Comparison of ENCODE assay signal across 22 cellular contexts in the genomic region with DNA sequence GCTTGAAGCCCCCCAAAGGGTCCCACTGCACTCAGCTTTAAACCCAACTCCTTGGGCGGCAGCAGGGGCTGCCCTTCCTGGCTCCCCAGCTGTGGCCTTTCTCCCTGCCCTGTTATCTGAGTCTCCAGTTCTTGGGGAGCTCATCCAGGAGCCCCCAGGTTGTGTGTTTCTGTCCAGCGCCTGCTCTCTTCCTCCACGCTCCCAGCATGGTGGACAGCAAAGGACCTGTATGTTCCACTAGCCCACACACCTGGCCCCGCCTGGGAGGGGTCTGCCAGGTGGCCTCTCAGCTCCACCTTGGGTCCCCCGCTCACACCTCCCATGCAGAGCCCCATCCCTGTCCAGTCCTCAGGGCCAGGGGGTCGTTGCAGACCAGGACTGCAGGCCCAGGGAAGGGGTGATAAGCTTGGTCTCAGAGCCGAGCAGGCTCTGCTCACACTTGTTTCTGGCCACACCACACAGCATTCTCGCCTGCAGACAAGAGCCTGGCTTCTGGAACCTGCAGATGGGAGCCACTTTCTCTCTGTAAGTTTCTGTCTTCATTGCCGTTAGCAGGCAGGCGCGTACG.
DNase-seq lines count a peak whose midpoint lies in the region; ATAC-seq and TF ChIP-seq lines count a peak whose summit lies in the region.
"Had no signal": no experiment of that assay in that cellular context is flagged by ENCODE, and none has a peak within 500 bp of the region (broad histone marks: within the 10 kb centered on the region; RNA-seq: fewer than 3 reads in every experiment).

No MANE protein-coding gene starts in this region.

- peaks cover 24% of the 10 kb centered on the region for H3K4me1 Mint-ChIP-seq in WTC11
- peaks cover 29% of the 10 kb centered on the region for H3K4me1 Mint-ChIP-seq in osteocyte (ENCODE audit: unreplicated experiment)
- H3K4me1 Mint-ChIP-seq: activated CD4-positive, alpha-beta T cell treated with anti-CD3 and anti-CD28 coated beads, Interleukin-2, amount 10 ng/mL, durations not matched to agents 24 days and 14 days had no signal

- no peaks in the 10 kb centered on the region for H3K27me3 Mint-ChIP-seq in WTC11 (ENCODE audit: low read depth)
- H3K27me3 Mint-ChIP-seq in osteocyte (ENCODE audit: unreplicated experiment) = no peaks in the 10 kb centered on the region
- H3K27me3 Mint-ChIP-seq: activated CD4-positive, alpha-beta T cell treated with anti-CD3 and anti-CD28 coated beads, Interleukin-2, amount 10 ng/mL, durations not matched to agents 24 days and 14 days; activated naive CD8-positive, alpha-beta T cell had no signal

- H4K20me1 ChIP-seq in BLaER1 treated with 17β-estradiol and CSF1 and Interleukin-3, amounts not matched to agents 10 nM and 100 nM = peaks cover 0 to 36% (median 7%) of the 10 kb centered on the region in 11 experiments; a peak in 13 of 22 replicates
- no peaks in the 10 kb centered on the region for H4K20me1 ChIP-seq in hepatocyte (ENCODE audit: insufficient read depth, poor library complexity, severe bottlenecking)

- H3K27ac Mint-ChIP-seq in WTC11 (peak overlapping the region; percentile 80), osteocyte (ENCODE audit: unreplicated experiment) (peak overlapping the region; percentile 18)
- H3K27ac Mint-ChIP-seq: activated CD4-positive, alpha-beta T cell treated with anti-CD3 and anti-CD28 coated beads, Interleukin-2, amount 10 ng/mL, durations not matched to agents 24 days and 14 days; activated naive CD8-positive, alpha-beta T cell; CD4-positive, CD25-positive, alpha-beta regulatory T cell had no signal

- peak overlapping the region; percentile 18 to 81 (median 65); a peak in 19 of 22 replicates for H3K9ac ChIP-seq in BLaER1 treated with 17β-estradiol and CSF1 and Interleukin-3, amounts not matched to agents 10 nM and 100 nM

- H3K27me3 ChIP-seq in BLaER1 treated with 17β-estradiol and CSF1 and Interleukin-3, amounts not matched to agents 10 nM and 100 nM = no peaks in the 10 kb centered on the region
- no peaks in the 10 kb centered on the region for H3K27me3 ChIP-seq in hepatocyte
- H3K27me3 ChIP-seq: SJSA1 had no signal

- H3K4me2 ChIP-seq in BLaER1 treated with 17β-estradiol and CSF1 and Interleukin-3, amounts not matched to agents 10 nM and 100 nM = peak overlapping the region; percentile 85 to 98 (median 91)
- H3K4me2 ChIP-seq in hepatocyte = no peak overlapping the region

- no peaks in the 10 kb centered on the region for H3K9me2 ChIP-seq in hepatocyte (replicated peaks; ENCODE audit: insufficient read depth)

- POLR2A ChIA-PET in WTC11 (lab: Charles Lee) = no interaction called here

- no peak overlapping the region for H2AFZ ChIP-seq in hepatocyte

- no peak for DNase-seq in WTC11 (ENCODE audit: low spot score)
- DNase-seq in cardiac septum (ENCODE audit: low spot score) = peak; percentile 72
- no peak for DNase-seq in osteocyte (ENCODE audit: extremely low spot score, unreplicated experiment)
- no peak for DNase-seq in hypothalamus (lab: John Stamatoyannopoulos, UW)
- DNase-seq in NCI-H2171 (lab: John Stamatoyannopoulos, UW) = no peak
- DNase-seq in hepatocyte (ENCODE audit: low spot score) = no peak
- DNase-seq: ACHN; activated CD4-positive, alpha-beta T cell treated with anti-CD3 and anti-CD28 coated beads, Interleukin-2, amount 10 ng/mL, durations not matched to agents 24 days and 14 days; CD4-positive, CD25-positive, alpha-beta regulatory T cell; effector CD8-positive, alpha-beta T cell; EL; foreskin fibroblast; Kasumi-1; MV-4-11; T-helper 2 cell had no signal

- H3K4me3 ChIP-seq in BLaER1 treated with 17β-estradiol and CSF1 and Interleukin-3, amounts not matched to agents 10 nM and 100 nM = peak overlapping the region in 4 of 10 experiments; percentile 3 to 51 (median 31); a peak in 4 of 20 replicates
- no peak overlapping the region for H3K4me3 ChIP-seq in hepatocyte
- H3K4me3 ChIP-seq: prostate gland, SJSA1 had no signal

- no peak for ATAC-seq in WTC11
- no peak for ATAC-seq in HG02763 (IDR thresholded peaks at IDR 0.05; ENCODE audit: unreplicated experiment)
- ATAC-seq: Panc1 had no signal

- no peaks in the 10 kb centered on the region for H3K9me3 Mint-ChIP-seq in WTC11
- no peaks in the 10 kb centered on the region for H3K9me3 Mint-ChIP-seq in osteocyte (ENCODE audit: unreplicated experiment)
- H3K9me3 Mint-ChIP-seq: activated CD4-positive, alpha-beta T cell treated with anti-CD3 and anti-CD28 coated beads, Interleukin-2, amount 10 ng/mL, durations not matched to agents 24 days and 14 days; CD4-positive, CD25-positive, alpha-beta regulatory T cell; neural crest cell had no signal

- CTCF ChIA-PET in WTC11 (lab: Charles Lee) = no interaction called here

- H3K36me3 Mint-ChIP-seq in WTC11 (peaks cover 5% of the 10 kb centered on the region; the same call in 1 of the 2 replicates), osteocyte (ENCODE audit: unreplicated experiment) (peaks cover 25% of the 10 kb centered on the region)
- H3K36me3 Mint-ChIP-seq: CD4-positive, CD25-positive, alpha-beta regulatory T cell had no signal

- H3K4me3 Mint-ChIP-seq in WTC11 = no peak overlapping the region
- H3K4me3 Mint-ChIP-seq in osteocyte (ENCODE audit: unreplicated experiment) = no peak overlapping the region
- H3K4me3 Mint-ChIP-seq: activated CD4-positive, alpha-beta T cell treated with anti-CD3 and anti-CD28 coated beads, Interleukin-2, amount 10 ng/mL, durations not matched to agents 24 days and 14 days; activated naive CD8-positive, alpha-beta T cell; CD4-positive, CD25-positive, alpha-beta regulatory T cell; neural crest cell had no signal

- H3K9me3 ChIP-seq in BLaER1 treated with 17β-estradiol and CSF1 and Interleukin-3, amounts not matched to agents 10 nM and 100 nM (replicated peaks in 1 of 11) = no peaks in the 10 kb centered on the region
- no peaks in the 10 kb centered on the region for H3K9me3 ChIP-seq in hepatocyte (ENCODE audit: low read depth)
- H3K9me3 ChIP-seq: prostate gland, SJSA1 had no signal

- peak overlapping the region in 9 of 11 experiments; percentile 32 to 88 (median 75); a peak in 19 of 22 replicates for H3K27ac ChIP-seq in BLaER1 treated with 17β-estradiol and CSF1 and Interleukin-3, amounts not matched to agents 10 nM and 100 nM
- H3K27ac ChIP-seq in hepatocyte = no peak overlapping the region
- H3K27ac ChIP-seq: prostate gland, SJSA1 had no signal

- intact Hi-C loops in cardiac septum (cut with DNase I) = loop anchor here (5.0 to 10.0 kb wide), 2 partner anchors 55 to 267 kb away; no protein-coding TSS in a partner anchor

- H3K79me2 ChIP-seq in hepatocyte = no peaks in the 10 kb centered on the region

- WGBS in hepatocyte (ENCODE audit: low lambda C conversion rate, missing lambda C conversion rate) = 82% methylated on average over 11 of the region's 12 CpGs

- TF ChIP-seq CTCF in WTC11 (IDR thresholded peaks at IDR 0.05) = no peak
- no peak for TF ChIP-seq CTCF in osteocyte (IDR thresholded peaks at IDR 0.05)
- no peak for TF ChIP-seq CTCF in hepatocyte (IDR thresholded peaks at IDR 0.05; ENCODE audit: poor library complexity)

- peaks cover 13 to 46% (median 30%) of the 10 kb centered on the region in 11 experiments; a peak in 21 of 22 replicates for H3K36me3 ChIP-seq in BLaER1 treated with 17β-estradiol and CSF1 and Interleukin-3, amounts not matched to agents 10 nM and 100 nM
- H3K36me3 ChIP-seq in hepatocyte (replicated peaks; ENCODE audit: insufficient read depth, low read depth) = no peaks in the 10 kb centered on the region

- peaks cover 85 to 100% (median 100%) of the 10 kb centered on the region in 10 experiments for H3K4me1 ChIP-seq in BLaER1 treated with 17β-estradiol and CSF1 and Interleukin-3, amounts not matched to agents 10 nM and 100 nM
- no peaks in the 10 kb centered on the region for H3K4me1 ChIP-seq in hepatocyte (ENCODE audit: insufficient read depth)
- H3K4me1 ChIP-seq: prostate gland, SJSA1 had no signal

TF ChIP-seq in WTC11, 78 proteins besides CTCF, POLR2A, EP300 and RAD21 (continues in another document):
- TF ChIP-seq, protein P1, sequence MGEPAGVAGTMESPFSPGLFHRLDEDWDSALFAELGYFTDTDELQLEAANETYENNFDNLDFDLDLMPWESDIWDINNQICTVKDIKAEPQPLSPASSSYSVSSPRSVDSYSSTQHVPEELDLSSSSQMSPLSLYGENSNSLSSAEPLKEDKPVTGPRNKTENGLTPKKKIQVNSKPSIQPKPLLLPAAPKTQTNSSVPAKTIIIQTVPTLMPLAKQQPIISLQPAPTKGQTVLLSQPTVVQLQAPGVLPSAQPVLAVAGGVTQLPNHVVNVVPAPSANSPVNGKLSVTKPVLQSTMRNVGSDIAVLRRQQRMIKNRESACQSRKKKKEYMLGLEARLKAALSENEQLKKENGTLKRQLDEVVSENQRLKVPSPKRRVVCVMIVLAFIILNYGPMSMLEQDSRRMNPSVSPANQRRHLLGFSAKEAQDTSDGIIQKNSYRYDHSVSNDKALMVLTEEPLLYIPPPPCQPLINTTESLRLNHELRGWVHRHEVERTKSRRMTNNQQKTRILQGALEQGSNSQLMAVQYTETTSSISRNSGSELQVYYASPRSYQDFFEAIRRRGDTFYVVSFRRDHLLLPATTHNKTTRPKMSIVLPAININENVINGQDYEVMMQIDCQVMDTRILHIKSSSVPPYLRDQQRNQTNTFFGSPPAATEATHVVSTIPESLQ (CRISPR knock-in tag; IDR thresholded peaks at IDR 0.05) = no peak
- TF ChIP-seq NR2C2 (CRISPR knock-in tag; IDR thresholded peaks at IDR 0.05) (no peak), MYBL2 (CRISPR knock-in tag; IDR thresholded peaks at IDR 0.05) (no peak), ZNF423 (CRISPR knock-in tag; IDR thresholded peaks at IDR 0.05) (no peak), ZNF232 (CRISPR knock-in tag; IDR thresholded peaks at IDR 0.05) (no peak)
- TF ChIP-seq, protein P2, sequence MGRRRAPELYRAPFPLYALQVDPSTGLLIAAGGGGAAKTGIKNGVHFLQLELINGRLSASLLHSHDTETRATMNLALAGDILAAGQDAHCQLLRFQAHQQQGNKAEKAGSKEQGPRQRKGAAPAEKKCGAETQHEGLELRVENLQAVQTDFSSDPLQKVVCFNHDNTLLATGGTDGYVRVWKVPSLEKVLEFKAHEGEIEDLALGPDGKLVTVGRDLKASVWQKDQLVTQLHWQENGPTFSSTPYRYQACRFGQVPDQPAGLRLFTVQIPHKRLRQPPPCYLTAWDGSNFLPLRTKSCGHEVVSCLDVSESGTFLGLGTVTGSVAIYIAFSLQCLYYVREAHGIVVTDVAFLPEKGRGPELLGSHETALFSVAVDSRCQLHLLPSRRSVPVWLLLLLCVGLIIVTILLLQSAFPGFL (CRISPR knock-in tag; IDR thresholded peaks at IDR 0.05; ENCODE audit: borderline replicate concordance) = no peak
- TF ChIP-seq, protein P3, sequence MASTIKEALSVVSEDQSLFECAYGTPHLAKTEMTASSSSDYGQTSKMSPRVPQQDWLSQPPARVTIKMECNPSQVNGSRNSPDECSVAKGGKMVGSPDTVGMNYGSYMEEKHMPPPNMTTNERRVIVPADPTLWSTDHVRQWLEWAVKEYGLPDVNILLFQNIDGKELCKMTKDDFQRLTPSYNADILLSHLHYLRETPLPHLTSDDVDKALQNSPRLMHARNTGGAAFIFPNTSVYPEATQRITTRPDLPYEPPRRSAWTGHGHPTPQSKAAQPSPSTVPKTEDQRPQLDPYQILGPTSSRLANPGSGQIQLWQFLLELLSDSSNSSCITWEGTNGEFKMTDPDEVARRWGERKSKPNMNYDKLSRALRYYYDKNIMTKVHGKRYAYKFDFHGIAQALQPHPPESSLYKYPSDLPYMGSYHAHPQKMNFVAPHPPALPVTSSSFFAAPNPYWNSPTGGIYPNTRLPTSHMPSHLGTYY (CRISPR knock-in tag; IDR thresholded peaks at IDR 0.05) = no peak
